ENCODE assay signal across 10 cellular contexts in the genomic region with DNA sequence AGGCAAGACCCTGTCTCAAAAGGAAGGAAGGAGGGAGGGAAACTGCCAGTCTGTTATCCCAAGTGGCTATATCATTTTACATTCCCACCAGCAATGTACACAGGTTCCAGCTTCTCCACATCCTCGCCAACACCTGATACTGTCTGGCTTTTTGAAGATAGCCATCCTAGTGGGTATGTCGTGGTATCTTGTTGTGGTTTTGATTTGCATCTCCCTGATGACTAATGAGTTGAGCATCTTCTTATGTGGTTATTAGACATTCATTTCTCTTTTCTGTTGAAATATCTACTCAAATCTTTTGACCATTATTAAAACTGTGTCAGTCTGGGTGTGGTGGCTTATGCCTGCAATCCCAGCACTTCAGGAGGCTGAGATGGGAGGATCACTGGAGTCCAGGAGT. TPM values are rescaled to one million over a fixed set of nuclear protein-coding genes. Genes with fewer than 3 reads are reported as not detected.
DNase-seq lines count a peak whose midpoint lies in the region; TF ChIP-seq lines count a peak whose summit lies in the region.
"Had no signal": no experiment of that assay in that cellular context is flagged by ENCODE, and none has a peak within 500 bp of the region (broad histone marks: within the 10 kb centered on the region; RNA-seq: fewer than 3 reads in every experiment).

No MANE protein-coding gene starts in this region.

- TF ChIP-seq CTCF in HFFc6 (IDR thresholded peaks at IDR 0.05) (no peak), fibroblast of mammary gland (conservative IDR thresholded peaks at IDR 0.05; ENCODE audit: control insufficient read depth, insufficient read depth, low read depth, low read length) (no peak), coronary artery (IDR thresholded peaks at IDR 0.05) (no peak), endothelial cell (IDR thresholded peaks at IDR 0.05; ENCODE audit: unreplicated experiment) (no peak)

- H3K27me3 Mint-ChIP-seq in HFFc6 (ENCODE audit: insufficient read depth) = peaks cover 8% of the 10 kb centered on the region
- no peaks in the 10 kb centered on the region for H3K27me3 Mint-ChIP-seq in endothelial cell (ENCODE audit: unreplicated experiment)
- H3K27me3 Mint-ChIP-seq: CD4-positive, alpha-beta T cell had no signal

- H3K36me3 Mint-ChIP-seq in HFFc6 (ENCODE audit: low read depth) (no peaks in the 10 kb centered on the region), endothelial cell (ENCODE audit: low read depth, unreplicated experiment) (no peaks in the 10 kb centered on the region)

- H3K4me1 Mint-ChIP-seq in HFFc6 (ENCODE audit: low read depth) (peaks cover 30% of the 10 kb centered on the region), endothelial cell (ENCODE audit: unreplicated experiment) (peaks cover 6% of the 10 kb centered on the region)

- no peaks in the 10 kb centered on the region for H3K9me3 Mint-ChIP-seq in HFFc6
- H3K9me3 Mint-ChIP-seq in endothelial cell (ENCODE audit: unreplicated experiment) = no peaks in the 10 kb centered on the region
- H3K9me3 Mint-ChIP-seq: CD4-positive, alpha-beta T cell had no signal

- H3K27ac ChIP-seq in coronary artery = no peak overlapping the region
- H3K27ac ChIP-seq: gastroesophageal sphincter had no signal

- in situ Hi-C loops in G401 (cut with HindIII; ENCODE audit: low sequenced_read_pairs) = no loop called here

- H3K4me3 Mint-ChIP-seq in HFFc6 = no peak overlapping the region
- H3K4me3 Mint-ChIP-seq in endothelial cell (ENCODE audit: unreplicated experiment) = no peak overlapping the region
- H3K4me3 Mint-ChIP-seq: CD4-positive, alpha-beta T cell had no signal

- no peak overlapping the region for H3K4me3 ChIP-seq in fibroblast of mammary gland (ENCODE audit: control insufficient read depth, low read depth, low read length)
- no peak overlapping the region for H3K4me3 ChIP-seq in coronary artery
- H3K4me3 ChIP-seq: gastroesophageal sphincter had no signal

- DNase-seq in EL = peak; percentile 80
- DNase-seq in HFFc6 = peak; percentile 65
- peak; percentile 27 for DNase-seq in NAMALWA (ENCODE audit: low spot score)
- DNase-seq in fibroblast of mammary gland (ENCODE audit: low read depth) = peak; percentile 81
- DNase-seq in coronary artery (ENCODE audit: low spot score) = no peak
- no peak for DNase-seq in endothelial cell (ENCODE audit: low spot score)
- DNase-seq in G401 (ENCODE audit: low spot score) = no peak
- DNase-seq in NCI-H526 treated with DMSO at 0.1 percent for 48 hours (lab: John Stamatoyannopoulos, UW) = no peak
- DNase-seq: CD4-positive, alpha-beta T cell had no signal

- no peak overlapping the region for H3K27ac Mint-ChIP-seq in HFFc6
- H3K27ac Mint-ChIP-seq in endothelial cell (ENCODE audit: unreplicated experiment) = no peak overlapping the region
- H3K27ac Mint-ChIP-seq: CD4-positive, alpha-beta T cell had no signal

RNA-seq across cellular contexts. Expression of gene ARID1B, which starts 47.9 kb away (rescaled TPM):
- total RNA-seq in HFFc6 (2021; fragmentation: NEBNext Ultra II Directional; extraction: Animal tissue kit (Norgen Biotek cat#: 25700)) = 10 to 100 TPM; 32.5 to 44.3 (median 36.5) TPM
- 104 TPM for total RNA-seq in endothelial cell (ENCODE audit: unreplicated experiment)
- total RNA-seq in G401 (2014; rRNA removed; shearing (Covaris generic)) = 15.0 and 24.3 TPM in 2 replicates

Comparison
In these comparisons a context has a peak if more than half of its experiments do, and no peak if none do; other contexts are left out.
1. DNase-seq: peak in EL (single experiment), HFFc6 (single experiment), NAMALWA (single experiment) and fibroblast of mammary gland (single experiment); none in coronary artery (single experiment), endothelial cell (single experiment), G401 (single experiment) and NCI-H526 treated with DMSO at 0.1 percent for 48 hours (single experiment).